ENCODE assay signal across 3 cellular contexts in the genomic region with DNA sequence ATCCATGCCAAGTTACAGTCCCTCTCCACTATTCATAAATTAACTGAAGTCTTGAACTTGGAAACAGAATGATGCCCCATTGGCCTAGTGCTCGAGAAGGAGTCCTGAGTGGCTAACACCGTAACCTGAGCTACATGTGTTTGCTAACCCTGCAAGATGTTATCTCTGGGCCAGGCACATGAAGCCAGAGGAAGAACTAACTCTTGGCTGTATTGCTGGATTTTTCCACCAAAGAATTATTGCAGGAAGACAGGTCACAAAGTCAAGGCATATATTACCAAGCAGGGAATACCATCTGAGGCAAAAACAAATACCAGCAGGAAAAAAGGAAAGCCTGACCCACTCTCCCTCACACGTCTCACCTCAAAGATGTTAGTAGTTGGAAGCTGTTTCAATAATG.
TF ChIP-seq lines count a peak whose summit lies in the region.

No MANE protein-coding gene starts in this region.

TF ChIP-seq in HEK293, 187 proteins besides CTCF, POLR2A, EP300 and RAD21:
- TF ChIP-seq, protein P1, sequence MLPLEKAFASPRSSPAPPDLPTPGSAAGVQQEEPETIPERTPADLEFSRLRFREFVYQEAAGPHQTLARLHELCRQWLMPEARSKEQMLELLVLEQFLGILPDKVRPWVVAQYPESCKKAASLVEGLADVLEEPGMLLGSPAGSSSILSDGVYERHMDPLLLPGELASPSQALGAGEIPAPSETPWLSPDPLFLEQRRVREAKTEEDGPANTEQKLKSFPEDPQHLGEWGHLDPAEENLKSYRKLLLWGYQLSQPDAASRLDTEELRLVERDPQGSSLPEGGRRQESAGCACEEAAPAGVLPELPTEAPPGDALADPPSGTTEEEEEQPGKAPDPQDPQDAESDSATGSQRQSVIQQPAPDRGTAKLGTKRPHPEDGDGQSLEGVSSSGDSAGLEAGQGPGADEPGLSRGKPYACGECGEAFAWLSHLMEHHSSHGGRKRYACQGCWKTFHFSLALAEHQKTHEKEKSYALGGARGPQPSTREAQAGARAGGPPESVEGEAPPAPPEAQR (tag by site-specific recombination; IDR thresholded peaks at IDR 0.05): no peak
- TF ChIP-seq ZNF76 (tag by site-specific recombination; IDR thresholded peaks at IDR 0.05; ENCODE audit: borderline replicate concordance, low read depth) (no peak), ZNF791 (tag by site-specific recombination; IDR thresholded peaks at IDR 0.05) (no peak), ZNF16 (tag by site-specific recombination; IDR thresholded peaks at IDR 0.05; ENCODE audit: low read depth) (no peak), ZNF610 (tag by site-specific recombination; IDR thresholded peaks at IDR 0.05; ENCODE audit: borderline replicate concordance) (no peak), TRIM28 (IDR thresholded peaks at IDR 0.05; ENCODE audit: borderline replicate concordance, low read length) (0 out of 2 replicates have a peak, but pooled peaks have one; percentile 26), ZNF132 (tag by site-specific recombination; IDR thresholded peaks at IDR 0.05; ENCODE audit: borderline replicate concordance) (no peak)

TF ChIP-seq in endothelial cell of umbilical vein, 7 proteins besides CTCF, POLR2A, EP300 and RAD21 (continued from another document):
- TF ChIP-seq EZH2 (IDR thresholded peaks at IDR 0.05; ENCODE audit: borderline replicate concordance, low read depth, low read length, severe bottlenecking) (no peak), JUN (IDR thresholded peaks at IDR 0.05; ENCODE audit: borderline replicate concordance, insufficient read depth, insufficient read length, low read depth) (peak; percentile 66)

TF ChIP-seq in HEK293T, 16 proteins besides CTCF, POLR2A, EP300 and RAD21 (continued from another document):
- TF ChIP-seq, protein P2, sequence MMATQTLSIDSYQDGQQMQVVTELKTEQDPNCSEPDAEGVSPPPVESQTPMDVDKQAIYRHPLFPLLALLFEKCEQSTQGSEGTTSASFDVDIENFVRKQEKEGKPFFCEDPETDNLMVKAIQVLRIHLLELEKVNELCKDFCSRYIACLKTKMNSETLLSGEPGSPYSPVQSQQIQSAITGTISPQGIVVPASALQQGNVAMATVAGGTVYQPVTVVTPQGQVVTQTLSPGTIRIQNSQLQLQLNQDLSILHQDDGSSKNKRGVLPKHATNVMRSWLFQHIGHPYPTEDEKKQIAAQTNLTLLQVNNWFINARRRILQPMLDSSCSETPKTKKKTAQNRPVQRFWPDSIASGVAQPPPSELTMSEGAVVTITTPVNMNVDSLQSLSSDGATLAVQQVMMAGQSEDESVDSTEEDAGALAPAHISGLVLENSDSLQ (IDR thresholded peaks at IDR 0.05): no peak
- TF ChIP-seq HDGF (IDR thresholded peaks at IDR 0.05; ENCODE audit: borderline replicate concordance) (no peak), CTBP1 (IDR thresholded peaks at IDR 0.05; ENCODE audit: borderline replicate concordance) (no peak), SP1 (IDR thresholded peaks at IDR 0.05) (no peak), FOXM1 (IDR thresholded peaks at IDR 0.05; ENCODE audit: borderline replicate concordance) (no peak), LEF1 (IDR thresholded peaks at IDR 0.05; ENCODE audit: borderline replicate concordance) (no peak), NFRKB (IDR thresholded peaks at IDR 0.05) (no peak)
